ENCODE assay signal across 1 cellular context in genomic region chr10:72081772-72082590, GRCh38.
TF ChIP-seq lines count a peak whose summit lies in the region.

No MANE protein-coding gene starts in this region.

TF ChIP-seq in GM23338, 12 proteins besides CTCF, POLR2A, EP300 and RAD21 (continued from another document):
- TF ChIP-seq, protein P1, sequence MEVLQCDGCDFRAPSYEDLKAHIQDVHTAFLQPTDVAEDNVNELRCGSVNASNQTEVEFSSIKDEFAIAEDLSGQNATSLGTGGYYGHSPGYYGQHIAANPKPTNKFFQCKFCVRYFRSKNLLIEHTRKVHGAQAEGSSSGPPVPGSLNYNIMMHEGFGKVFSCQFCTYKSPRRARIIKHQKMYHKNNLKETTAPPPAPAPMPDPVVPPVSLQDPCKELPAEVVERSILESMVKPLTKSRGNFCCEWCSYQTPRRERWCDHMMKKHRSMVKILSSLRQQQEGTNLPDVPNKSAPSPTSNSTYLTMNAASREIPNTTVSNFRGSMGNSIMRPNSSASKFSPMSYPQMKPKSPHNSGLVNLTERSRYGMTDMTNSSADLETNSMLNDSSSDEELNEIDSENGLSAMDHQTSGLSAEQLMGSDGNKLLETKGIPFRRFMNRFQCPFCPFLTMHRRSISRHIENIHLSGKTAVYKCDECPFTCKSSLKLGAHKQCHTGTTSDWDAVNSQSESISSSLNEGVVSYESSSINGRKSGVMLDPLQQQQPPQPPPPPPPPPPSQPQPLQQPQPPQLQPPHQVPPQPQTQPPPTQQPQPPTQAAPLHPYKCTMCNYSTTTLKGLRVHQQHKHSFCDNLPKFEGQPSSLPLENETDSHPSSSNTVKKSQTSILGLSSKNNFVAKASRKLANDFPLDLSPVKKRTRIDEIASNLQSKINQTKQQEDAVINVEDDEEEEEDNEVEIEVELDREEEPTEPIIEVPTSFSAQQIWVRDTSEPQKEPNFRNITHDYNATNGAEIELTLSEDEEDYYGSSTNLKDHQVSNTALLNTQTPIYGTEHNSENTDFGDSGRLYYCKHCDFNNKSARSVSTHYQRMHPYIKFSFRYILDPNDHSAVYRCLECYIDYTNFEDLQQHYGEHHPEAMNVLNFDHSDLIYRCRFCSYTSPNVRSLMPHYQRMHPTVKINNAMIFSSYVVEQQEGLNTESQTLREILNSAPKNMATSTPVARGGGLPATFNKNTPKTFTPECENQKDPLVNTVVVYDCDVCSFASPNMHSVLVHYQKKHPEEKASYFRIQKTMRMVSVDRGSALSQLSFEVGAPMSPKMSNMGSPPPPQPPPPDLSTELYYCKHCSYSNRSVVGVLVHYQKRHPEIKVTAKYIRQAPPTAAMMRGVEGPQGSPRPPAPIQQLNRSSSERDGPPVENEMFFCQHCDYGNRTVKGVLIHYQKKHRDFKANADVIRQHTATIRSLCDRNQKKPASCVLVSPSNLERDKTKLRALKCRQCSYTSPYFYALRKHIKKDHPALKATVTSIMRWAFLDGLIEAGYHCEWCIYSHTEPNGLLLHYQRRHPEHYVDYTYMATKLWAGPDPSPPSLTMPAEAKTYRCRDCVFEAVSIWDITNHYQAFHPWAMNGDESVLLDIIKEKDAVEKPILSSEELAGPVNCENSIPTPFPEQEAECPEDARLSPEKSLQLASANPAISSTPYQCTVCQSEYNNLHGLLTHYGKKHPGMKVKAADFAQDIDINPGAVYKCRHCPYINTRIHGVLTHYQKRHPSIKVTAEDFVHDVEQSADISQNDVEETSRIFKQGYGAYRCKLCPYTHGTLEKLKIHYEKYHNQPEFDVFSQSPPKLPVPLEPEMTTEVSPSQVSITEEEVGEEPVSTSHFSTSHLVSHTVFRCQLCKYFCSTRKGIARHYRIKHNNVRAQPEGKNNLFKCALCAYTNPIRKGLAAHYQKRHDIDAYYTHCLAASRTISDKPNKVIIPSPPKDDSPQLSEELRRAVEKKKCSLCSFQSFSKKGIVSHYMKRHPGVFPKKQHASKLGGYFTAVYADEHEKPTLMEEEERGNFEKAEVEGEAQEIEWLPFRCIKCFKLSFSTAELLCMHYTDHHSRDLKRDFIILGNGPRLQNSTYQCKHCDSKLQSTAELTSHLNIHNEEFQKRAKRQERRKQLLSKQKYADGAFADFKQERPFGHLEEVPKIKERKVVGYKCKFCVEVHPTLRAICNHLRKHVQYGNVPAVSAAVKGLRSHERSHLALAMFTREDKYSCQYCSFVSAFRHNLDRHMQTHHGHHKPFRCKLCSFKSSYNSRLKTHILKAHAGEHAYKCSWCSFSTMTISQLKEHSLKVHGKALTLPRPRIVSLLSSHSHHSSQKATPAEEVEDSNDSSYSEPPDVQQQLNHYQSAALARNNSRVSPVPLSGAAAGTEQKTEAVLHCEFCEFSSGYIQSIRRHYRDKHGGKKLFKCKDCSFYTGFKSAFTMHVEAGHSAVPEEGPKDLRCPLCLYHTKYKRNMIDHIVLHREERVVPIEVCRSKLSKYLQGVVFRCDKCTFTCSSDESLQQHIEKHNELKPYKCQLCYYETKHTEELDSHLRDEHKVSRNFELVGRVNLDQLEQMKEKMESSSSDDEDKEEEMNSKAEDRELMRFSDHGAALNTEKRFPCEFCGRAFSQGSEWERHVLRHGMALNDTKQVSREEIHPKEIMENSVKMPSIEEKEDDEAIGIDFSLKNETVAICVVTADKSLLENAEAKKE (CRISPR knock-in tag; IDR thresholded peaks at IDR 0.05): no peak
- no peak for TF ChIP-seq STAT1 (IDR thresholded peaks at IDR 0.05; ENCODE audit: unreplicated experiment)
